In genomic region chr7:70481717-70482116, GRCh38 we compare ENCODE assay signal across 23 cellular contexts.
"Had no signal": no experiment of that assay in that cellular context is flagged by ENCODE, and none has a peak within 500 bp of the region (broad histone marks: within the 10 kb centered on the region; RNA-seq: fewer than 3 reads in every experiment).

No MANE protein-coding gene starts in this region.

- H3K4me3 ChIP-seq: colonic mucosa, lung, ovary, right lobe of liver, smooth muscle cell, transverse colon, vagina had no signal

- DNase-seq: colonic mucosa; effector CD8-positive, alpha-beta T cell; erythroblast; hypothalamus; immature natural killer cell; mesenchymal stem cell; midbrain; naive thymus-derived CD8-positive, alpha-beta T cell; occipital lobe; ovary; right lobe of liver; stimulated activated CD4-positive, alpha-beta T cell treated with anti-CD3 and anti-CD28 coated beads, Interleukin-12 subunit alpha, Interleukin-12 subunit beta, amount 100 ng/mL, for 4 hours; stimulated activated CD4-positive, alpha-beta T cell treated with anti-CD3 and anti-CD28 coated beads, Interleukin-1b, Interleukin-23, amount 100 ng/mL, for 48 hours; stimulated activated CD4-positive, alpha-beta T cell treated with anti-CD3 and anti-CD28 coated beads, Interleukin-4, amount 100 ng/mL, for 4 hours; stimulated activated naive CD8-positive, alpha-beta T cell treated with anti-CD3 and anti-CD28 coated beads, Interleukin-15, Interleukin-2, amounts not matched to agents 100 U/mL and 50 U/mL, for 24 hours; transverse colon had no signal

- ATAC-seq: left lobe of liver; naive thymus-derived CD8-positive, alpha-beta T cell; right lobe of liver; stimulated activated memory B cell treated with anti-CD40 and anti-IgM and Interleukin-4, amounts not matched to agents 10 μg/mL and 1 μg/mL and 100 μg/mL, for 72 hours; stimulated activated naive CD8-positive, alpha-beta T cell treated with anti-CD3 and anti-CD28 coated beads, Interleukin-15, Interleukin-2, amounts not matched to agents 100 U/mL and 50 U/mL, for 24 hours had no signal

- H3K36me3 ChIP-seq: colonic mucosa, ovary, right lobe of liver, transverse colon, vagina had no signal

- H3K4me2 ChIP-seq: smooth muscle cell had no signal

- H3K27me3 ChIP-seq: colonic mucosa, ovary, right lobe of liver, transverse colon, vagina had no signal

- H3K9me3 ChIP-seq: colonic mucosa, ovary, right lobe of liver, transverse colon, vagina had no signal

- FAIRE-seq: endothelial cell of umbilical vein, frontal cortex had no signal

- H3K4me1 ChIP-seq: colonic mucosa, vagina had no signal

- H3K27ac ChIP-seq: colonic mucosa, ovary, right lobe of liver, transverse colon, vagina had no signal
